ENCODE assay signal across 20 cellular contexts in genomic region chr20:37362821-37363220, GRCh38.
"Had no signal": no experiment of that assay in that cellular context is flagged by ENCODE, and none has a peak within 500 bp of the region (broad histone marks: within the 10 kb centered on the region; RNA-seq: fewer than 3 reads in every experiment).

No MANE protein-coding gene starts in this region.

- H3K4me3 ChIP-seq: ascending aorta, breast epithelium, dorsolateral prefrontal cortex, gastroesophageal sphincter, heart right ventricle, ovary, tibial artery, vagina had no signal

- FAIRE-seq: endometrium, TTC549 had no signal

- DNase-seq: activated B cell treated with CpG ODN at 0.5 μM for 24 hours; activated CD4-positive, alpha-beta T cell treated with anti-CD3 and anti-CD28 coated beads, Interleukin-2, amount 50 U/mL, for 1 hour; activated CD8-positive, alpha-beta memory T cell treated with anti-CD3 and anti-CD28 coated beads for 24 hours; activated naive CD4-positive, alpha-beta T cell treated with anti-CD3 and anti-CD28 coated beads for 36 hours; activated naive CD8-positive, alpha-beta T cell treated with anti-CD3 and anti-CD28 coated beads, Interleukin-2, amount 50 U/mL, for 24 hours; heart right ventricle; mesendoderm; stimulated activated CD4-positive, alpha-beta T cell treated with anti-CD3 and anti-CD28 coated beads, Interleukin-2, amount 100 ng/mL, for 48 hours; stimulated activated naive CD4-positive, alpha-beta T cell; T-helper 2 cell had no signal

- H3K27ac ChIP-seq: breast epithelium, heart right ventricle, ovary, tibial artery, vagina had no signal

- H3K27me3 Mint-ChIP-seq: activated B cell treated with CpG ODN at 0.5 μM for 24 hours; activated naive CD8-positive, alpha-beta T cell treated with anti-CD3 and anti-CD28 coated beads, Interleukin-2, amount 50 U/mL, for 24 hours had no signal

- H3K4me3 Mint-ChIP-seq: activated B cell treated with CpG ODN at 0.5 μM for 24 hours; activated naive CD4-positive, alpha-beta T cell treated with anti-CD3 and anti-CD28 coated beads for 36 hours; activated naive CD8-positive, alpha-beta T cell treated with anti-CD3 and anti-CD28 coated beads, Interleukin-2, amount 50 U/mL, for 24 hours; neural crest cell had no signal

- H3K9me3 ChIP-seq: ascending aorta, breast epithelium, gastroesophageal sphincter, heart right ventricle, ovary, tibial artery, vagina had no signal

- H3K27ac Mint-ChIP-seq: activated B cell treated with CpG ODN at 0.5 μM for 24 hours; activated naive CD4-positive, alpha-beta T cell treated with anti-CD3 and anti-CD28 coated beads for 36 hours; activated naive CD8-positive, alpha-beta T cell treated with anti-CD3 and anti-CD28 coated beads, Interleukin-2, amount 50 U/mL, for 24 hours had no signal

- H3K36me3 ChIP-seq: breast epithelium, ovary had no signal

- H3K27me3 ChIP-seq: ascending aorta, breast epithelium, dorsolateral prefrontal cortex, gastroesophageal sphincter, heart right ventricle, ovary, tibial artery, vagina had no signal

- H3K9me3 Mint-ChIP-seq: activated naive CD8-positive, alpha-beta T cell treated with anti-CD3 and anti-CD28 coated beads, Interleukin-2, amount 50 U/mL, for 24 hours; neural crest cell had no signal
